31 cellular contexts compared by ENCODE assay signal in the genomic region with DNA sequence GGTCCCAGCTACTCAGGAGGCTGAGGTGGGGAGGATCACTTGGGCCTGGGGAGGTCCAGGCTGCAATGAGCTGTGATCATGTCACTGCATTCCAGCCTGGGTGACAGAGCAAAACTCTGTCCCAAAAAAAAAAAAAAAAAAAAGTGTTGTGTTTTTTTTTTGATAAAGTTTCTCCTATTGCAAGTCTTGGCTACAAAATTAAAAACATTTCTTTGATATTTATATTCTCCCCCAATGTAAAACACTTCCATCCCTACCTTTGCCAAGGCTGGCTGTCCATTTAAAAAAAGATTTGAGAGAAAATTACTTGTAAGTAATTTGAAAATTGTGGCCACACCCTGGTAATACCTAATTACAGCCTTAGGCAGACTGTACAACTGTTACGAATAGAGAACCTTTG.
"Had no signal": no experiment of that assay in that cellular context is flagged by ENCODE, and none has a peak within 500 bp of the region (broad histone marks: within the 10 kb centered on the region; RNA-seq: fewer than 3 reads in every experiment).

No MANE protein-coding gene starts in this region.

- ATAC-seq: activated CD8-positive, alpha-beta T cell treated with anti-CD3 and anti-CD28 coated beads for 36 hours; activated naive CD4-positive, alpha-beta T cell treated with anti-CD3 and anti-CD28 coated beads, Interleukin-2, amount 50 U/mL, for 72 hours; activated T-cell treated with anti-CD3 and anti-CD28 coated beads, Interleukin-2, amount 50 U/mL, for 4 hours; activated T-cell treated with anti-CD3 and anti-CD28 coated beads, Interleukin-2, amount 50 U/mL, for 72 hours; activated T-helper 17 cell treated with anti-CD3 and anti-CD28 coated beads, Interleukin-2, amount 50 U/mL, for 72 hours; body of pancreas had no signal

- H3K4me3 ChIP-seq: body of pancreas, breast epithelium had no signal

- H3K27ac ChIP-seq: body of pancreas, brain microvascular endothelial cell, VCaP had no signal

- H3K27me3 ChIP-seq: body of pancreas, brain microvascular endothelial cell, breast epithelium had no signal

- H3K4me1 ChIP-seq: body of pancreas, breast epithelium had no signal

- DNase-seq: activated B cell treated with CpG ODN at 0.5 μM for 24 hours; activated CD4-positive, alpha-beta memory T cell treated with anti-CD3 and anti-CD28 coated beads for 36 hours; activated CD4-positive, alpha-beta T cell treated with anti-CD3 and anti-CD28 coated beads for 4 hours; activated CD4-positive, alpha-beta T cell treated with anti-CD3 and anti-CD28 coated beads, Interleukin-2, amount 10 ng/mL, durations not matched to agents 24 days and 14 days; activated CD4-positive, alpha-beta T cell treated with anti-CD3 and anti-CD28 coated beads, Interleukin-2, amount 50 U/mL, for 1 hour; activated CD4-positive, alpha-beta T cell treated with anti-CD3 and anti-CD28 coated beads, Interleukin-2, amount 50 U/mL, for 4 hours; activated CD4-positive, CD25-positive, alpha-beta regulatory T cell treated with anti-CD3 and anti-CD28 coated beads, Interleukin-2, amount 50 U/mL, for 72 hours; activated CD8-positive, alpha-beta memory T cell treated with anti-CD3 and anti-CD28 coated beads, Interleukin-2, amount 50 U/mL, for 4 hours; activated CD8-positive, alpha-beta T cell treated with anti-CD3 and anti-CD28 coated beads for 36 hours; activated effector memory CD4-positive, alpha-beta T cell treated with anti-CD3 and anti-CD28 coated beads, Interleukin-2, amount 50 U/mL, for 16 hours; activated gamma-delta T cell treated with Interleukin-2 at 50 U/mL for 16 hours; activated naive CD4-positive, alpha-beta T cell; activated naive CD4-positive, alpha-beta T cell treated with anti-CD3 and anti-CD28 coated beads for 36 hours; activated naive CD4-positive, alpha-beta T cell treated with anti-CD3 and anti-CD28 coated beads, Interleukin-2, amount 50 U/mL, for 16 hours; activated naive CD8-positive, alpha-beta T cell treated with anti-CD3 and anti-CD28 coated beads for 36 hours; activated T-cell treated with anti-CD3 and anti-CD28 coated beads for 4 hours; activated T-cell treated with anti-CD3 and anti-CD28 coated beads, Interleukin-2, amount 50 U/mL, for 1 hour; activated T-cell treated with anti-CD3 and anti-CD28 coated beads, Interleukin-2, amount 50 U/mL, for 4 hours; activated T-cell treated with anti-CD3 and anti-CD28 coated beads, Interleukin-2, amount 50 U/mL, for 72 hours; amygdala; anterior cingulate cortex; body of pancreas; brain microvascular endothelial cell; central memory CD4-positive, alpha-beta T cell; T-helper 1 cell; T-helper 2 cell; T-helper 9 cell had no signal
